ENCODE assay signal across 8 cellular contexts in genomic region chr11:126561327-126561893, GRCh38.
DNase-seq lines count a peak whose midpoint lies in the region; ATAC-seq, FAIRE-seq and TF ChIP-seq lines count a peak whose summit lies in the region.
"Had no signal": no experiment of that assay in that cellular context is flagged by ENCODE, and none has a peak within 500 bp of the region (broad histone marks: within the 10 kb centered on the region; RNA-seq: fewer than 3 reads in every experiment).

No MANE protein-coding gene starts in this region.

- FAIRE-seq in GM18507 (lab: Jason Lieb, UNC) = no peak
- FAIRE-seq: endometrium had no signal

- H3K4me3 ChIP-seq in cardiac fibroblast (replicated peaks in 1 of 2; ENCODE audit: low read depth in 2 of 2, low read length in 2 of 2) = no peak overlapping the region

- no peak for ATAC-seq in GM18520 (IDR thresholded peaks at IDR 0.05; ENCODE audit: unreplicated experiment)
- ATAC-seq in GM21576 (IDR thresholded peaks at IDR 0.05; ENCODE audit: unreplicated experiment) = no peak
- ATAC-seq in GM18517 (IDR thresholded peaks at IDR 0.05; ENCODE audit: unreplicated experiment) = no peak

- DNase-seq in GM18507 (ENCODE audit: extremely low spot score, insufficient read length, low read depth) (peak; percentile 11), NAMALWA (ENCODE audit: low spot score) (peak; percentile 41), cardiac fibroblast (ENCODE audit: low read depth in 2 of 2) (peak; percentile 64 to 71), non-pigmented ciliary epithelial cell (ENCODE audit: low read depth) (peak; percentile 15)

- TF ChIP-seq CTCF in cardiac fibroblast (IDR thresholded peaks at IDR 0.05; ENCODE audit: low read depth, low read length) = no peak

Comparison
In these comparisons a context has a peak if more than half of its experiments do, and no peak if none do; other contexts are left out.
1. DNase-seq: peak in every context shown above with its lines; median percentile 68 in cardiac fibroblast; 41 in NAMALWA; 15 in non-pigmented ciliary epithelial cell; 11 in GM18507.